Comparison of ENCODE assay signal across 31 cellular contexts in genomic region chr19:9000933-9001332, GRCh38. TPM values are rescaled to one million over a fixed set of nuclear protein-coding genes. Genes with fewer than 3 reads are reported as not detected.
"Had no signal": no experiment of that assay in that cellular context is flagged by ENCODE, and none has a peak within 500 bp of the region (broad histone marks: within the 10 kb centered on the region; RNA-seq: fewer than 3 reads in every experiment).

No MANE protein-coding gene starts in this region.

- DNase-seq: dermis blood vessel endothelial cell; effector memory CD4-positive, alpha-beta T cell; erythroblast; esophagus squamous epithelium; foreskin melanocyte; glutamatergic neuron; heart right ventricle; hippocampal formation; left cardiac atrium; left lung; mesenchymal stem cell; midbrain; naive thymus-derived CD4-positive, alpha-beta T cell; nucleus accumbens; spleen; stimulated activated CD4-positive, alpha-beta T cell treated with anti-CD3 and anti-CD28 coated beads, Interleukin-4, amount 100 ng/mL, for 4 hours; stimulated activated naive CD8-positive, alpha-beta T cell treated with anti-CD3 and anti-CD28 coated beads, Interleukin-15, Interleukin-2, amounts not matched to agents 100 U/mL and 50 U/mL, for 24 hours; substantia nigra; testis; tibial artery; upper lobe of right lung had no signal

- H3K4me3 Mint-ChIP-seq: naive thymus-derived CD4-positive, alpha-beta T cell; nephron; neural progenitor cell; stimulated activated memory B cell treated with anti-CD40 and anti-IgM and Interleukin-4, amounts not matched to agents 10 μg/mL and 1 μg/mL and 100 μg/mL, for 72 hours had no signal

- H2AFZ ChIP-seq: neural progenitor cell had no signal

- H3K27ac Mint-ChIP-seq: naive thymus-derived CD4-positive, alpha-beta T cell; nephron; neural progenitor cell; stimulated activated memory B cell treated with anti-CD40 and anti-IgM and Interleukin-4, amounts not matched to agents 10 μg/mL and 1 μg/mL and 100 μg/mL, for 72 hours had no signal

- H3K9ac ChIP-seq: neural progenitor cell had no signal

- H3K27me3 Mint-ChIP-seq: stimulated activated memory B cell treated with anti-CD40 and anti-IgM and Interleukin-4, amounts not matched to agents 10 μg/mL and 1 μg/mL and 100 μg/mL, for 72 hours had no signal

- H3K36me3 ChIP-seq: esophagus squamous epithelium, heart right ventricle, left lung, neural progenitor cell, prostate gland, right atrium auricular region, spleen, tibial artery, upper lobe of right lung, vagina had no signal

- H3K4me3 ChIP-seq: coronary artery, esophagus squamous epithelium, heart right ventricle, left lung, neural progenitor cell, prostate gland, right atrium auricular region, skin epidermis, spleen, testis, tibial artery, upper lobe of right lung, vagina had no signal

- H3K27me3 ChIP-seq: neural progenitor cell, right atrium auricular region, testis, tibial artery, upper lobe of right lung, vagina had no signal

- ATAC-seq: heart right ventricle; left cardiac atrium; left lung; naive thymus-derived CD4-positive, alpha-beta T cell; stimulated activated memory B cell treated with anti-CD40 and anti-IgM and Interleukin-4, amounts not matched to agents 10 μg/mL and 1 μg/mL and 100 μg/mL, for 72 hours; stimulated activated naive CD8-positive, alpha-beta T cell treated with anti-CD3 and anti-CD28 coated beads, Interleukin-15, Interleukin-2, amounts not matched to agents 100 U/mL and 50 U/mL, for 24 hours had no signal

- H3K27ac ChIP-seq: coronary artery, esophagus squamous epithelium, heart right ventricle, left lung, neural progenitor cell, prostate gland, right atrium auricular region, skin epidermis, spleen, testis, tibial artery, upper lobe of right lung, vagina had no signal

- FAIRE-seq: islet of Langerhans had no signal

- H3K4me1 ChIP-seq: esophagus squamous epithelium, heart right ventricle, left lung, neural progenitor cell, prostate gland, right atrium auricular region, spleen, testis, tibial artery, upper lobe of right lung, vagina had no signal

- H3K4me1 Mint-ChIP-seq: nephron; neural progenitor cell; stimulated activated memory B cell treated with anti-CD40 and anti-IgM and Interleukin-4, amounts not matched to agents 10 μg/mL and 1 μg/mL and 100 μg/mL, for 72 hours had no signal

- H3K36me3 Mint-ChIP-seq: neural progenitor cell; stimulated activated memory B cell treated with anti-CD40 and anti-IgM and Interleukin-4, amounts not matched to agents 10 μg/mL and 1 μg/mL and 100 μg/mL, for 72 hours had no signal

- H3K9me3 ChIP-seq: esophagus squamous epithelium, left lung, prostate gland, right atrium auricular region, testis, upper lobe of right lung, vagina had no signal

- H3K4me2 ChIP-seq: neural progenitor cell had no signal

RNA-seq across cellular contexts. Expression of gene MUC16, which starts 9.3 kb away (rescaled TPM):
- total RNA-seq: dermis blood vessel endothelial cell, osteocyte had no signal
- polyA plus RNA-seq: heart right ventricle; naive thymus-derived CD4-positive, alpha-beta T cell had no signal
